8 cellular contexts compared by ENCODE assay signal in genomic region chr2:65436825-65437221, GRCh38. TPM values are rescaled to one million over a fixed set of nuclear protein-coding genes. Genes with fewer than 3 reads are reported as not detected.
DNase-seq lines count a peak whose midpoint lies in the region; ATAC-seq and TF ChIP-seq lines count a peak whose summit lies in the region.

No MANE protein-coding gene starts in this region.

- H2AK9ac ChIP-seq in IMR-90 (replicated peaks; ENCODE audit: low read depth, low read length, poor library complexity), result no peak overlapping the region

- H3K18ac ChIP-seq in IMR-90 (ENCODE audit: low read depth, low read length), result peak overlapping the region; percentile 14

- H3K4ac ChIP-seq in IMR-90 (ENCODE audit: low read depth, low read length), result peak overlapping the region; percentile 94

- dilution Hi-C loops in IMR-90 (cut with HindIII; ENCODE audit: low sequenced_read_pairs, unreplicated experiment), result no loop called here

- H3K36me3 Mint-ChIP-seq in activated T-helper 2 cell treated with anti-CD3 and anti-CD28 coated beads, Interferon-gamma antibody, Interleukin-2, Interleukin-4, amounts not matched to agents 10 μg/mL and 5 μg/mL and 100 μg/mL, durations not matched to agents 14 hours and 24 hours and 36 hours (ENCODE audit: low read depth), result no peaks in the 10 kb centered on the region

- H2BK15ac ChIP-seq in IMR-90 (ENCODE audit: low read depth, low read length), result peak overlapping the region; percentile 25; the same call in 2 of the 3 replicates

- TF ChIP-seq RAD21 in IMR-90 (IDR thresholded peaks at IDR 0.05; ENCODE audit: low read length), result no peak; the same call in 1 of the 2 replicates

- H3K9me1 ChIP-seq in IMR-90 (ENCODE audit: insufficient read depth, low read length), result no peaks in the 10 kb centered on the region; the same call in 1 of the 2 replicates

- H3K9me3 ChIP-seq in IMR-90 (ENCODE audit: control insufficient read depth, insufficient read depth, low read length), result no peaks in the 10 kb centered on the region

- no peak overlapping the region for H2AK5ac ChIP-seq in IMR-90 (ENCODE audit: low read depth, low read length)

- H3K9me3 Mint-ChIP-seq in activated T-helper 2 cell treated with anti-CD3 and anti-CD28 coated beads, Interferon-gamma antibody, Interleukin-2, Interleukin-4, amounts not matched to agents 10 μg/mL and 5 μg/mL and 100 μg/mL, durations not matched to agents 14 hours and 24 hours and 36 hours, result no peaks in the 10 kb centered on the region

- peak overlapping the region; percentile 79 for H2BK120ac ChIP-seq in IMR-90 (ENCODE audit: low read depth, low read length)

- peak overlapping the region; percentile 69; the same call in 1 of the 2 replicates for H3K56ac ChIP-seq in IMR-90 (ENCODE audit: extremely low read depth, insufficient read depth, low read length)

- CTCF ChIA-PET in IMR-90 (lab: Yijun Ruan, JAX), result no interaction called here

- H4K8ac ChIP-seq in IMR-90 (ENCODE audit: low read depth in 2 of 2, low read length in 2 of 2), result peak overlapping the region; percentile 48 to 67

- H3K27ac Mint-ChIP-seq in activated T-helper 2 cell treated with anti-CD3 and anti-CD28 coated beads, Interferon-gamma antibody, Interleukin-2, Interleukin-4, amounts not matched to agents 10 μg/mL and 5 μg/mL and 100 μg/mL, durations not matched to agents 14 hours and 24 hours and 36 hours, result peak overlapping the region; percentile 5

- peak overlapping the region; percentile 44 for H3K4me3 ChIP-seq in GM12875 (ENCODE audit: low read depth, low read length)
- peak overlapping the region; percentile 61 for H3K4me3 ChIP-seq in IMR-90 (ENCODE audit: insufficient read depth, low read depth, low read length)
- peak overlapping the region; percentile 62 for H3K4me3 ChIP-seq in iPS-11a (ENCODE audit: low read depth, low read length)

- ATAC-seq in GM21528 (IDR thresholded peaks at IDR 0.05; ENCODE audit: low FRiP score, unreplicated experiment), result peak; percentile 69
- ATAC-seq in IMR-90 (ENCODE audit: low read depth), result peak; percentile 0

- no peaks in the 10 kb centered on the region for H3K36me3 ChIP-seq in IMR-90 (ENCODE audit: control insufficient read depth, insufficient read depth, low read length)

- peak overlapping the region; percentile 61 for H2BK5ac ChIP-seq in IMR-90 (ENCODE audit: low read depth, low read length, poor library complexity, severe bottlenecking)

- H3K9ac ChIP-seq in IMR-90 (ENCODE audit: low read depth, low read length), result peak overlapping the region; percentile 57

- intact Hi-C loops in IMR-90 (cut with micrococcal nuclease), result loop anchor here (1.0 to 10.0 kb wide), 3 partner anchors 116 to 372 kb away; no protein-coding TSS in a partner anchor
- intact Hi-C loops in activated T-helper 2 cell treated with anti-CD3 and anti-CD28 coated beads, Interferon-gamma antibody, Interleukin-2, Interleukin-4, amounts not matched to agents 10 μg/mL and 5 μg/mL and 100 μg/mL, durations not matched to agents 14 hours and 24 hours and 36 hours (cut with micrococcal nuclease), result loop anchor here (1.0 to 10.0 kb wide), 7 partner anchors 20 to 452 kb away; partner anchors contain the start of gene SLC1A4

- H3K27me3 Mint-ChIP-seq in activated T-helper 2 cell treated with anti-CD3 and anti-CD28 coated beads, Interferon-gamma antibody, Interleukin-2, Interleukin-4, amounts not matched to agents 10 μg/mL and 5 μg/mL and 100 μg/mL, durations not matched to agents 14 hours and 24 hours and 36 hours (ENCODE audit: low read depth), result peaks cover 48% of the 10 kb centered on the region

- peaks cover 14% of the 10 kb centered on the region for H3K4me1 Mint-ChIP-seq in activated T-helper 2 cell treated with anti-CD3 and anti-CD28 coated beads, Interferon-gamma antibody, Interleukin-2, Interleukin-4, amounts not matched to agents 10 μg/mL and 5 μg/mL and 100 μg/mL, durations not matched to agents 14 hours and 24 hours and 36 hours (ENCODE audit: low read depth)

- no peak for DNase-seq in IMR-90
- DNase-seq in activated T-helper 2 cell treated with anti-CD3 and anti-CD28 coated beads, Interferon-gamma antibody, Interleukin-2, Interleukin-4, amounts not matched to agents 10 μg/mL and 5 μg/mL and 100 μg/mL, durations not matched to agents 14 hours and 24 hours and 36 hours (ENCODE audit: low spot score), result peak; percentile 20
- DNase-seq in stimulated activated CD4-positive, alpha-beta T cell treated with anti-CD3 and anti-CD28 coated beads, Interleukin-4, amount 100 ng/mL, for 1 hour, result peak; percentile 15
- no peak for DNase-seq in DMS153 treated with DMSO at 0.1 percent for 48 hours (lab: John Stamatoyannopoulos, UW; ENCODE audit: unreplicated experiment)
- DNase-seq in NCI-H1417 treated with DMSO at 0.1 percent for 48 hours (lab: John Stamatoyannopoulos, UW), result no peak

- peak overlapping the region; percentile 11 for H2BK20ac ChIP-seq in IMR-90 (ENCODE audit: low read depth, low read length)

- H4K20me1 ChIP-seq in IMR-90 (ENCODE audit: insufficient read depth, low read length), result no peaks in the 10 kb centered on the region

- peak overlapping the region; percentile 29 for H4K91ac ChIP-seq in IMR-90 (ENCODE audit: insufficient read depth, low read depth, low read length)

- WGBS in IMR-90 (ENCODE audit: extremely low coverage in 2 of 2, insufficient read length in 1 of 2), 2 experiments, result no CpG with 5 or more reads among the region's 12 CpGs

- peak overlapping the region; percentile 63 for H3K23ac ChIP-seq in IMR-90 (ENCODE audit: low read depth, low read length)

- peak overlapping the region; percentile 91 for H2AFZ ChIP-seq in IMR-90 (replicated peaks; ENCODE audit: low read length, poor library complexity)

- TF ChIP-seq CTCF in GM12875 (IDR thresholded peaks at IDR 0.05; ENCODE audit: borderline replicate concordance, insufficient read depth, low read depth, low read length), result no peak
- no peak for TF ChIP-seq CTCF in IMR-90 (conservative IDR thresholded peaks at IDR 0.05; ENCODE audit: low read depth, low read length)

- peaks cover 0 to 4% of the 10 kb centered on the region in 2 experiments; a peak in 1 of 4 replicates for H3K79me1 ChIP-seq in IMR-90 (ENCODE audit: low read depth in 1 of 2, low read length in 2 of 2)

- H3K27me3 ChIP-seq in IMR-90 (ENCODE audit: control insufficient read depth, insufficient read depth, low read length), result no peaks in the 10 kb centered on the region

- peak overlapping the region; percentile 4; the same call in 1 of the 2 replicates for H4K5ac ChIP-seq in IMR-90 (ENCODE audit: low read depth, low read length)

- no TSS peak for BruUV-seq in IMR-90 (replicated peaks; lab: Mats Ljungman, UMichigan)

- peak overlapping the region; percentile 92 for H3K14ac ChIP-seq in IMR-90 (replicated peaks; ENCODE audit: low read depth, low read length)

- H3K4me1 ChIP-seq in IMR-90 (ENCODE audit: control insufficient read depth, insufficient read depth, low read length), result peaks cover 5% of the 10 kb centered on the region; the same call in 1 of the 2 replicates

- H3K4me2 ChIP-seq in IMR-90 (ENCODE audit: low read depth, low read length), result peak overlapping the region; percentile 61

- POLR2A ChIA-PET in IMR-90 (lab: Charles Lee; ENCODE audit: unreplicated experiment), result no interaction called here

- H3K27ac ChIP-seq in IMR-90 (ENCODE audit: insufficient read depth, low read length), result peak overlapping the region; percentile 80

- TF ChIP-seq POLR2A in IMR-90 (IDR thresholded peaks at IDR 0.05; ENCODE audit: low read depth, low read length), result no peak

- peak overlapping the region; percentile 85 for H3K4me3 Mint-ChIP-seq in activated T-helper 2 cell treated with anti-CD3 and anti-CD28 coated beads, Interferon-gamma antibody, Interleukin-2, Interleukin-4, amounts not matched to agents 10 μg/mL and 5 μg/mL and 100 μg/mL, durations not matched to agents 14 hours and 24 hours and 36 hours (ENCODE audit: low read depth)

- in situ Hi-C loops in IMR-90 (cut with MboI; ENCODE audit: low sequenced_read_pairs), result loop anchor here (5.0 kb wide), 1 partner anchor 105 kb away; no protein-coding TSS in a partner anchor

TF ChIP-seq in IMR-90, 13 proteins besides CTCF, POLR2A, EP300 and RAD21:
- TF ChIP-seq SMC3 (IDR thresholded peaks at IDR 0.05; ENCODE audit: low read depth, low read length) (no peak), NFE2L2 (IDR thresholded peaks at IDR 0.05; ENCODE audit: low read depth, low read length) (no peak), FOS (IDR thresholded peaks at IDR 0.05; ENCODE audit: low read depth, low read length) (no peak), RCOR1 (IDR thresholded peaks at IDR 0.05; ENCODE audit: insufficient replicate concordance, low read length) (no peak), MXI1 (IDR thresholded peaks at IDR 0.05; ENCODE audit: borderline replicate concordance, low read depth, low read length) (no peak), MAZ (IDR thresholded peaks at IDR 0.05; ENCODE audit: borderline replicate concordance, low read depth, low read length) (no peak), CEBPB (IDR thresholded peaks at IDR 0.05; ENCODE audit: low read depth, low read length) (no peak), BHLHE40 (IDR thresholded peaks at IDR 0.05; ENCODE audit: low read depth, low read length) (no peak), MAFK (IDR thresholded peaks at IDR 0.05; ENCODE audit: low read depth, low read length) (no peak)

RNA-seq across cellular contexts. Expression of gene SPRED2, which starts 4.4 kb away (rescaled TPM):
- 4.7 and 4.8 TPM in 2 replicates for total RNA-seq in IMR-90 (2012; rRNA removed)
- 18.7 and 19.1 TPM in 2 replicates for polyA plus RNA-seq in IMR-90 (2012; rRNA removed)
- 12.6 and 28.8 TPM in 2 replicates for polyA plus RNA-seq in IMR-90 (2012; cell fraction: cytosol; rRNA removed)
- 23.1 and 31.2 TPM in 2 replicates for polyA plus RNA-seq in IMR-90 (2012; cell fraction: nucleus; rRNA removed; ENCODE audit: low replicate concordance)
- total RNA-seq in activated T-helper 2 cell treated with anti-CD3 and anti-CD28 coated beads, Interferon-gamma antibody, Interleukin-2, Interleukin-4, amounts not matched to agents 10 μg/mL and 5 μg/mL and 100 μg/mL, durations not matched to agents 14 hours and 24 hours and 36 hours, result 7.9 and 8.4 TPM in 2 replicates

Comparison
In these comparisons a context has a peak if more than half of its experiments do, and no peak if none do; other contexts are left out.
1. DNase-seq: peak in activated T-helper 2 cell treated with anti-CD3 and anti-CD28 coated beads, Interferon-gamma antibody, Interleukin-2, Interleukin-4, amounts not matched to agents 10 μg/mL and 5 μg/mL and 100 μg/mL, durations not matched to agents 14 hours and 24 hours and 36 hours (single experiment) and stimulated activated CD4-positive, alpha-beta T cell treated with anti-CD3 and anti-CD28 coated beads, Interleukin-4, amount 100 ng/mL, for 1 hour (single experiment); none in IMR-90 (single experiment), DMS153 treated with DMSO at 0.1 percent for 48 hours (single experiment) and NCI-H1417 treated with DMSO at 0.1 percent for 48 hours (single experiment).
2. Peak in every context shown above with its lines, with median percentiles within 50 percentile points of each other: H3K4me3 ChIP-seq.